Comparison of ENCODE assay signal across 12 cellular contexts in the genomic region with DNA sequence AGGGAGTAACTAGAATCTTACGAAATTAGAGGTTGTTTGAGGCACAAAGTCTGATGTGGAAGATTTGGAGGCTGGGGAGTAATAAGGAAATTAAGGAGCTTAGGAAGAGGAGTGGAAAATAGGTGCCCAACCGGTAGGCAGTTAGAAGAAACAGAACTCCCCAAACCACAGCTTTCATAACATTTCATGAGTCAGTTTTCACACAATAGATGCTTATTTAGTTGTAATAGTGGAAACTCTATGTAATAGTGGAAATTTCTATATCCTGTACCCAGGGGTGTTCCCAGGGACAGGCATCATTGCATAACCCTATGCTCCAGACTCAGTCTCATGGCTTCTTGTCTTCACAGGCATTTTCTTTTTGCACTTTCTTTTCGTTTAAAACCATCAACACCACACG. TPM values are rescaled to one million over a fixed set of nuclear protein-coding genes. Genes with fewer than 3 reads are reported as not detected.
DNase-seq lines count a peak whose midpoint lies in the region; ATAC-seq, FAIRE-seq and TF ChIP-seq lines count a peak whose summit lies in the region.
"Had no signal": no experiment of that assay in that cellular context is flagged by ENCODE, and none has a peak within 500 bp of the region (broad histone marks: within the 10 kb centered on the region; RNA-seq: fewer than 3 reads in every experiment).

No MANE protein-coding gene starts in this region.

- H3K9me2 ChIP-seq in hepatocyte (replicated peaks; ENCODE audit: insufficient read depth) = no peaks in the 10 kb centered on the region

- H3K4me2 ChIP-seq in HepG2 (ENCODE audit: low read depth, low read length) (no peak overlapping the region), hepatocyte (no peak overlapping the region)

- CTCF ChIA-PET in HepG2 (lab: Yijun Ruan, JAX; ENCODE audit: low intra/inter-chr PET ratio, low total read pairs) = no interaction called here
- CTCF ChIA-PET in CD4-positive, alpha-beta T cell (lab: Charles Lee) = interaction anchor here (2.1 to 3.8 kb wide), 2 partner anchors 12 to 20 kb away, joined by 4 to 14 read pairs; no protein-coding TSS in a partner anchor

- TF ChIP-seq CTCF in liver (IDR thresholded peaks at IDR 0.05; ENCODE audit: low read depth, low read length, missing input control) = no peak
- no peak for TF ChIP-seq CTCF in HepG2 (CRISPR knock-in tag; IDR thresholded peaks at IDR 0.05)
- no peak for TF ChIP-seq CTCF in hepatocyte (IDR thresholded peaks at IDR 0.05; ENCODE audit: poor library complexity)
- no peak for TF ChIP-seq CTCF in CD4-positive, alpha-beta T cell (IDR thresholded peaks at IDR 0.05)

- no peak for TF ChIP-seq POLR2A in HepG2 (IDR thresholded peaks at IDR 0.05; ENCODE audit: insufficient read depth in 1 of 2, low read depth in 2 of 2, low read length in 2 of 2)

- no peaks in the 10 kb centered on the region for H3K9me3 Mint-ChIP-seq in activated T-helper 17 cell treated with anti-CD3 and anti-CD28 coated beads, Interleukin-2, amount 50 U/mL, for 72 hours
- H3K9me3 Mint-ChIP-seq in CD4-positive, alpha-beta T cell = no peaks in the 10 kb centered on the region

- H4K20me1 ChIP-seq in HepG2 (ENCODE audit: insufficient read depth, low read length) (no peaks in the 10 kb centered on the region), hepatocyte (ENCODE audit: insufficient read depth, poor library complexity, severe bottlenecking) (no peaks in the 10 kb centered on the region)

- H3K36me3 Mint-ChIP-seq in activated T-helper 17 cell treated with anti-CD3 and anti-CD28 coated beads, Interleukin-2, amount 50 U/mL, for 72 hours (ENCODE audit: low read depth) = peaks cover 29% of the 10 kb centered on the region
- H3K36me3 Mint-ChIP-seq in CD4-positive, alpha-beta T cell (ENCODE audit: low read depth) = peaks cover 30% of the 10 kb centered on the region

- H3K9ac ChIP-seq in liver (ENCODE audit: low read depth in 1 of 2, low read length in 2 of 2) (no peak overlapping the region), HepG2 (ENCODE audit: insufficient read depth, low read depth, low read length) (no peak overlapping the region)

- no peak overlapping the region for H3K4me3 ChIP-seq in liver (ENCODE audit: low read depth in 1 of 3, low read length in 3 of 3)
- H3K4me3 ChIP-seq in HepG2 (replicated peaks in 1 of 3; ENCODE audit: insufficient read depth in 1 of 3, low read depth in 2 of 3, low read length in 3 of 3) = no peak overlapping the region
- H3K4me3 ChIP-seq in hepatocyte = no peak overlapping the region

- H3K27me3 ChIP-seq in liver (ENCODE audit: control insufficient read depth in 4 of 4, insufficient read depth in 4 of 4, low read length in 3 of 4) (no peaks in the 10 kb centered on the region), HepG2 (ENCODE audit: control insufficient read depth in 1 of 2, insufficient read depth in 2 of 2, low read length in 2 of 2) (no peaks in the 10 kb centered on the region), hepatocyte (no peaks in the 10 kb centered on the region)
- no peaks in the 10 kb centered on the region for H3K27me3 ChIP-seq in CD4-positive, alpha-beta T cell (ENCODE audit: control insufficient read depth, insufficient read depth, low read length)
- H3K27me3 ChIP-seq: BE2C had no signal

- no peak for TF ChIP-seq RAD21 in liver (IDR thresholded peaks at IDR 0.05)
- no peak for TF ChIP-seq RAD21 in HepG2 (CRISPR knock-in tag; IDR thresholded peaks at IDR 0.05)

- no peak overlapping the region for H3K27ac ChIP-seq in liver (ENCODE audit: low read depth in 1 of 2, low read length in 2 of 2)
- H3K27ac ChIP-seq in HepG2 (ENCODE audit: extremely low read length, insufficient read depth, low read length) = no peak overlapping the region
- H3K27ac ChIP-seq in hepatocyte = peak overlapping the region; percentile 52
- H3K27ac ChIP-seq in CD4-positive, alpha-beta T cell (ENCODE audit: low read depth, low read length) = no peak overlapping the region

- intact Hi-C loops in HepG2 (cut with micrococcal nuclease; ENCODE audit: unreplicated experiment) = no loop called here
- intact Hi-C loops in CD4-positive, alpha-beta T cell (cut with DNase I, micrococcal nuclease) = no loop called here

- H3K36me3 ChIP-seq in liver (ENCODE audit: control insufficient read depth in 4 of 4, insufficient read depth in 3 of 4, low read depth in 1 of 4, low read length in 3 of 4) (peaks cover 0 to 25% (median 8%) of the 10 kb centered on the region in 4 donors), HepG2 (replicated peaks in 1 of 2; ENCODE audit: control insufficient read depth in 1 of 2, insufficient read depth in 2 of 2, low read length in 2 of 2) (peaks cover 4 to 13% of the 10 kb centered on the region in 2 experiments), hepatocyte (replicated peaks; ENCODE audit: insufficient read depth, low read depth) (no peaks in the 10 kb centered on the region)
- H3K36me3 ChIP-seq: BE2C had no signal

- BruUV-seq in HepG2 (replicated peaks; lab: Mats Ljungman, UMichigan) = no TSS peak

- WGBS in liver = 69% methylated on average over 4 of the region's 4 CpGs
- WGBS in HepG2 (ENCODE audit: low lambda C conversion rate) = 13% methylated on average over 4 of the region's 4 CpGs
- WGBS in hepatocyte (ENCODE audit: low lambda C conversion rate, missing lambda C conversion rate) = 80% methylated on average over 4 of the region's 4 CpGs

- DNase-seq in HepG2 (ENCODE audit: low spot score) (no peak), hepatocyte (ENCODE audit: low spot score) (peak; percentile 38)
- DNase-seq in NK-92 treated with Interleukin-12 subunit alpha and Interleukin-12 subunit beta, amount 100 ng/mL, for 24 hours (lab: John Stamatoyannopoulos, UW) = no peak
- no peak for DNase-seq in CD4-positive, alpha-beta T cell
- DNase-seq: BE2C; central memory CD4-positive, alpha-beta T cell; NCI-H1436 treated with DMSO at 0.1 percent for 48 hours; T-helper 9 cell had no signal

- H3K9me3 ChIP-seq in liver (ENCODE audit: control insufficient read depth in 4 of 4, low read length in 3 of 4) = no peaks in the 10 kb centered on the region
- H3K9me3 ChIP-seq in HepG2 (ENCODE audit: low read length) = no peaks in the 10 kb centered on the region
- H3K9me3 ChIP-seq in hepatocyte (ENCODE audit: low read depth) = no peaks in the 10 kb centered on the region
- H3K9me3 ChIP-seq in CD4-positive, alpha-beta T cell (ENCODE audit: control insufficient read depth, low read length) = no peaks in the 10 kb centered on the region
- H3K9me3 ChIP-seq: BE2C had no signal

- H2AFZ ChIP-seq in HepG2 (ENCODE audit: low read length) (no peak overlapping the region), hepatocyte (no peak overlapping the region)

- ATAC-seq in HepG2 (no peak), HG02885 (IDR thresholded peaks at IDR 0.05; ENCODE audit: poor library complexity, unreplicated experiment) (no peak), GM18907 (IDR thresholded peaks at IDR 0.05; ENCODE audit: unreplicated experiment) (no peak)
- ATAC-seq in activated T-helper 17 cell treated with anti-CD3 and anti-CD28 coated beads, Interleukin-2, amount 50 U/mL, for 72 hours (replicated peaks) = peak; percentile 88
- no peak for ATAC-seq in CD4-positive, alpha-beta T cell (ENCODE audit: poor library complexity)

- POLR2A ChIA-PET in HepG2 (lab: Yijun Ruan, JAX) = no interaction called here
- POLR2A ChIA-PET in CD4-positive, alpha-beta T cell (lab: Charles Lee) = no interaction called here

- no peaks in the 10 kb centered on the region for H3K79me2 ChIP-seq in HepG2 (ENCODE audit: insufficient read depth, low read length)
- H3K79me2 ChIP-seq in hepatocyte = no peaks in the 10 kb centered on the region

- TF ChIP-seq EP300 in HepG2 (IDR thresholded peaks at IDR 0.05; ENCODE audit: low read depth in 2 of 2, low read length in 2 of 2) = no peak
- TF ChIP-seq EP300 in HepG2 (CRISPR knock-in tag; IDR thresholded peaks at IDR 0.05; ENCODE audit: borderline replicate concordance) = no peak

- H3K27ac Mint-ChIP-seq in activated T-helper 17 cell treated with anti-CD3 and anti-CD28 coated beads, Interleukin-2, amount 50 U/mL, for 72 hours = peak overlapping the region; percentile 22
- H3K27ac Mint-ChIP-seq in CD4-positive, alpha-beta T cell = no peak overlapping the region

- no peak for FAIRE-seq in HepG2 (lab: Jason Lieb, UNC)

- peak overlapping the region; percentile 0 for H3K4me3 Mint-ChIP-seq in activated T-helper 17 cell treated with anti-CD3 and anti-CD28 coated beads, Interleukin-2, amount 50 U/mL, for 72 hours
- H3K4me3 Mint-ChIP-seq in CD4-positive, alpha-beta T cell = no peak overlapping the region

- H3K4me1 Mint-ChIP-seq in activated T-helper 17 cell treated with anti-CD3 and anti-CD28 coated beads, Interleukin-2, amount 50 U/mL, for 72 hours = peaks cover 10% of the 10 kb centered on the region
- no peaks in the 10 kb centered on the region for H3K4me1 Mint-ChIP-seq in CD4-positive, alpha-beta T cell (ENCODE audit: low read depth)

- H3K4me1 ChIP-seq in liver (ENCODE audit: control insufficient read depth in 4 of 4, insufficient read depth in 4 of 4, low read length in 3 of 4) = no peaks in the 10 kb centered on the region
- no peaks in the 10 kb centered on the region for H3K4me1 ChIP-seq in HepG2 (ENCODE audit: insufficient read depth, low read length)
- peaks cover 4% of the 10 kb centered on the region for H3K4me1 ChIP-seq in hepatocyte (ENCODE audit: insufficient read depth)
- H3K4me1 ChIP-seq: BE2C had no signal

- in situ Hi-C loops in HepG2 (cut with HindIII; ENCODE audit: extremely low pct_ligation_motif_present, low pct_unique_long_range_greater_than_20kb) = no loop called here

- no peaks in the 10 kb centered on the region for H3K27me3 Mint-ChIP-seq in activated T-helper 17 cell treated with anti-CD3 and anti-CD28 coated beads, Interleukin-2, amount 50 U/mL, for 72 hours
- no peaks in the 10 kb centered on the region for H3K27me3 Mint-ChIP-seq in CD4-positive, alpha-beta T cell

RNA-seq across cellular contexts. Expression of a gene that starts 8.3 kb away (rescaled TPM):
- total RNA-seq in liver (1 to 10 TPM; 4.0 to 8.8 TPM), HepG2 (2016; rRNA removed; fragmentation: Illumina TruSeq; extraction: Trizol) (not detected in 2 replicates), hepatocyte (1.2 and 2.1 TPM in 2 replicates)
- polyA plus RNA-seq in liver (1 to 10 TPM; 1.5 to 5.9 TPM), HepG2 (2011; rRNA removed) (not detected in 2 replicates), hepatocyte (4.1 and 5.9 TPM in 2 replicates)
- not detected in 2 replicates for total RNA-seq in HepG2 (2016; cell fraction: cytosol; rRNA removed; fragmentation: Illumina TruSeq; extraction: Trizol; ENCODE audit: low read depth)
- not detected in 2 replicates for total RNA-seq in HepG2 (2016; cell fraction: insoluble cytoplasmic fraction; rRNA removed; fragmentation: Illumina TruSeq; extraction: Trizol)
- not detected in 2 replicates for total RNA-seq in HepG2 (2016; cell fraction: membrane; rRNA removed; fragmentation: Illumina TruSeq; extraction: Trizol)
- total RNA-seq in HepG2 (2016; cell fraction: nucleus; rRNA removed; fragmentation: Illumina TruSeq; extraction: Trizol) = not detected in 2 replicates
- polyA plus RNA-seq in HepG2 (2011; cell fraction: cytosol; rRNA removed) = not detected in 2 replicates
- polyA plus RNA-seq in HepG2 (2011; cell fraction: nucleus; rRNA removed) = not detected in 2 replicates
- polyA plus RNA-seq in HepG2 (2012) = not detected in 2 replicates
- not detected in 2 replicates for polyA plus RNA-seq in HepG2 (2016; cell fraction: cytosol; fragmentation: Illumina TruSeq; extraction: Trizol; ENCODE audit: low read depth)
- not detected in 2 replicates for polyA plus RNA-seq in HepG2 (2016; cell fraction: insoluble cytoplasmic fraction; fragmentation: Illumina TruSeq; extraction: Trizol; ENCODE audit: low read depth)
- polyA plus RNA-seq in HepG2 (2016; cell fraction: membrane; fragmentation: Illumina TruSeq; extraction: Trizol; ENCODE audit: low read depth) = not detected in 2 replicates
- not detected in 2 replicates for polyA plus RNA-seq in HepG2 (2016; cell fraction: nucleus; fragmentation: Illumina TruSeq; extraction: Trizol; ENCODE audit: insufficient read depth, low read depth)
- polyA minus RNA-seq in HepG2 (2011; rRNA and poly(A)+ RNA removed; ENCODE audit: low replicate concordance) = not detected in 2 replicates
- not detected in 2 replicates for polyA minus RNA-seq in HepG2 (2011; cell fraction: cytosol; rRNA and poly(A)+ RNA removed)
- not detected in 2 replicates for polyA minus RNA-seq in HepG2 (2011; cell fraction: nucleus; rRNA and poly(A)+ RNA removed)
- 1 to 10 TPM; 6.4 to 7.3 TPM for total RNA-seq in activated T-helper 17 cell treated with anti-CD3 and anti-CD28 coated beads, Interleukin-2, amount 50 U/mL, for 72 hours
- 1 to 10 TPM; 1.4 TPM for total RNA-seq in CD4-positive, alpha-beta T cell

RNA-seq across cellular contexts. Expression of a gene that starts 24.2 kb away (rescaled TPM):
- total RNA-seq in liver = 10 to 100 TPM; 19.3 to 24.9 TPM
- polyA plus RNA-seq in liver = 10 to 100 TPM; 13.4 to 14.6 TPM
- 28.4 and 33.8 TPM in 2 replicates for total RNA-seq in HepG2 (2016; rRNA removed; fragmentation: Illumina TruSeq; extraction: Trizol)
- total RNA-seq in HepG2 (2016; cell fraction: cytosol; rRNA removed; fragmentation: Illumina TruSeq; extraction: Trizol; ENCODE audit: low read depth) = 3.8 and 4.0 TPM in 2 replicates
- total RNA-seq in HepG2 (2016; cell fraction: insoluble cytoplasmic fraction; rRNA removed; fragmentation: Illumina TruSeq; extraction: Trizol) = 28.8 and 35.2 TPM in 2 replicates
- 10.9 and 13.5 TPM in 2 replicates for total RNA-seq in HepG2 (2016; cell fraction: membrane; rRNA removed; fragmentation: Illumina TruSeq; extraction: Trizol)
- total RNA-seq in HepG2 (2016; cell fraction: nucleus; rRNA removed; fragmentation: Illumina TruSeq; extraction: Trizol) = 19.3 and 24.6 TPM in 2 replicates
- polyA plus RNA-seq in HepG2 (2011; rRNA removed) = 17.7 and 24.4 TPM in 2 replicates
- 23.1 and 25.7 TPM in 2 replicates for polyA plus RNA-seq in HepG2 (2011; cell fraction: cytosol; rRNA removed)
- 23.3 and 25.9 TPM in 2 replicates for polyA plus RNA-seq in HepG2 (2011; cell fraction: nucleus; rRNA removed)
- 13.2 and 15.4 TPM in 2 replicates for polyA plus RNA-seq in HepG2 (2012)
- 1.1 and 1.3 TPM in 2 replicates for polyA plus RNA-seq in HepG2 (2016; cell fraction: cytosol; fragmentation: Illumina TruSeq; extraction: Trizol; ENCODE audit: low read depth)
- 29.8 and 32.2 TPM in 2 replicates for polyA plus RNA-seq in HepG2 (2016; cell fraction: insoluble cytoplasmic fraction; fragmentation: Illumina TruSeq; extraction: Trizol; ENCODE audit: low read depth)
- polyA plus RNA-seq in HepG2 (2016; cell fraction: membrane; fragmentation: Illumina TruSeq; extraction: Trizol; ENCODE audit: low read depth) = 3.2 and 4.2 TPM in 2 replicates
- 25.5 and 30.5 TPM in 2 replicates for polyA plus RNA-seq in HepG2 (2016; cell fraction: nucleus; fragmentation: Illumina TruSeq; extraction: Trizol; ENCODE audit: insufficient read depth, low read depth)
- 23.1 and 37.5 TPM in 2 replicates for polyA minus RNA-seq in HepG2 (2011; rRNA and poly(A)+ RNA removed; ENCODE audit: low replicate concordance)
- 20.2 and 23.5 TPM in 2 replicates for polyA minus RNA-seq in HepG2 (2011; cell fraction: cytosol; rRNA and poly(A)+ RNA removed)
- polyA minus RNA-seq in HepG2 (2011; cell fraction: nucleus; rRNA and poly(A)+ RNA removed) = 20.9 and 33.4 TPM in 2 replicates
- total RNA-seq in activated T-helper 17 cell treated with anti-CD3 and anti-CD28 coated beads, Interleukin-2, amount 50 U/mL, for 72 hours = 10 to 100 TPM; 30.0 to 32.9 TPM
- 32.6 and 36.8 TPM in 2 replicates for total RNA-seq in hepatocyte
- 24.0 and 24.1 TPM in 2 replicates for polyA plus RNA-seq in hepatocyte
- 100 to 1,000 TPM; 119 to 121 TPM for total RNA-seq in CD4-positive, alpha-beta T cell

RNA-seq across cellular contexts. Expression of a gene that starts 25.3 kb away (rescaled TPM):
- 1 to 10 TPM; 4.1 to 9.2 TPM for total RNA-seq in liver
- polyA plus RNA-seq in liver = 1 to 10 TPM; 2.3 to 3.3 TPM
- total RNA-seq in HepG2 (2016; rRNA removed; fragmentation: Illumina TruSeq; extraction: Trizol) = 2.2 and 3.0 TPM in 2 replicates
- total RNA-seq in HepG2 (2016; cell fraction: cytosol; rRNA removed; fragmentation: Illumina TruSeq; extraction: Trizol; ENCODE audit: low read depth) = 0.40 and 0.79 TPM in 2 replicates
- total RNA-seq in HepG2 (2016; cell fraction: insoluble cytoplasmic fraction; rRNA removed; fragmentation: Illumina TruSeq; extraction: Trizol) = 1.9 and 2.6 TPM in 2 replicates
- total RNA-seq in HepG2 (2016; cell fraction: membrane; rRNA removed; fragmentation: Illumina TruSeq; extraction: Trizol) = 1.6 and 1.8 TPM in 2 replicates
- total RNA-seq in HepG2 (2016; cell fraction: nucleus; rRNA removed; fragmentation: Illumina TruSeq; extraction: Trizol) = 3.4 and 3.8 TPM in 2 replicates
- polyA plus RNA-seq in HepG2 (2011; rRNA removed) = 2.4 and 2.9 TPM in 2 replicates
- 1.2 and 1.3 TPM in 2 replicates for polyA plus RNA-seq in HepG2 (2011; cell fraction: cytosol; rRNA removed)
- 4.7 and 5.1 TPM in 2 replicates for polyA plus RNA-seq in HepG2 (2011; cell fraction: nucleus; rRNA removed)
- 2.9 and 4.3 TPM in 2 replicates for polyA plus RNA-seq in HepG2 (2012)
- polyA plus RNA-seq in HepG2 (2016; cell fraction: cytosol; fragmentation: Illumina TruSeq; extraction: Trizol; ENCODE audit: low read depth) = 0.14 and 0.19 TPM in 2 replicates
- 2.9 and 3.1 TPM in 2 replicates for polyA plus RNA-seq in HepG2 (2016; cell fraction: insoluble cytoplasmic fraction; fragmentation: Illumina TruSeq; extraction: Trizol; ENCODE audit: low read depth)
- 0.69 and 0.73 TPM in 2 replicates for polyA plus RNA-seq in HepG2 (2016; cell fraction: membrane; fragmentation: Illumina TruSeq; extraction: Trizol; ENCODE audit: low read depth)
- 6.6 and 7.8 TPM in 2 replicates for polyA plus RNA-seq in HepG2 (2016; cell fraction: nucleus; fragmentation: Illumina TruSeq; extraction: Trizol; ENCODE audit: insufficient read depth, low read depth)
- 4.0 and 8.3 TPM in 2 replicates for polyA minus RNA-seq in HepG2 (2011; rRNA and poly(A)+ RNA removed; ENCODE audit: low replicate concordance)
- 1.7 and 1.9 TPM in 2 replicates for polyA minus RNA-seq in HepG2 (2011; cell fraction: cytosol; rRNA and poly(A)+ RNA removed)
- polyA minus RNA-seq in HepG2 (2011; cell fraction: nucleus; rRNA and poly(A)+ RNA removed) = 2.8 and 3.6 TPM in 2 replicates
- total RNA-seq in activated T-helper 17 cell treated with anti-CD3 and anti-CD28 coated beads, Interleukin-2, amount 50 U/mL, for 72 hours = 10 to 100 TPM; 14.3 to 15.1 TPM
- 7.1 and 10.0 TPM in 2 replicates for total RNA-seq in hepatocyte
- 14.6 and 19.0 TPM in 2 replicates for polyA plus RNA-seq in hepatocyte
- 10 to 100 TPM; 36.3 to 38.5 TPM for total RNA-seq in CD4-positive, alpha-beta T cell
